Comparison of ENCODE assay signal across 9 cellular contexts in genomic region chr4:127732623-127733199, GRCh38. TPM values are rescaled to one million over a fixed set of nuclear protein-coding genes. Genes with fewer than 3 reads are reported as not detected.
DNase-seq lines count a peak whose midpoint lies in the region; ATAC-seq lines count a peak whose summit lies in the region.
"Had no signal": no experiment of that assay in that cellular context is flagged by ENCODE, and none has a peak within 500 bp of the region (broad histone marks: within the 10 kb centered on the region; RNA-seq: fewer than 3 reads in every experiment).

No MANE protein-coding gene starts in this region.

- ATAC-seq in GM19455 (IDR thresholded peaks at IDR 0.05; ENCODE audit: unreplicated experiment), result peak; percentile 80
- peak; percentile 55 for ATAC-seq in esophagus mucosa

- DNase-seq in DMS53 (lab: John Stamatoyannopoulos, UW), result peak; percentile 69
- peak; percentile 20 for DNase-seq in HS-27A (ENCODE audit: low read depth)
- DNase-seq in OCI-M2 (lab: John Stamatoyannopoulos, UW; ENCODE audit: unreplicated experiment), result peak; percentile 9
- peak; percentile 6 for DNase-seq in non-pigmented ciliary epithelial cell (ENCODE audit: low read depth)
- no peak for DNase-seq in stimulated activated CD4-positive, alpha-beta T cell treated with anti-CD3 and anti-CD28 coated beads, Interleukin-1b, Interleukin-23, amount 100 ng/mL, for 48 hours
- no peak for DNase-seq in activated gamma-delta T cell treated with Interleukin-2 at 50 U/mL for 16 hours

RNA-seq across cellular contexts. Expression of gene SLC25A31, which starts 2.5 kb away (rescaled TPM):
- not detected for total RNA-seq in esophagus mucosa
- total RNA-seq: activated CD8-positive, alpha-beta memory T cell treated with anti-CD3 and anti-CD28 coated beads for 36 hours had no signal

RNA-seq across cellular contexts. Expression of gene HSPA4L, which starts 49.4 kb away (rescaled TPM):
- total RNA-seq in esophagus mucosa, result 35.5 TPM

Comparison
In these comparisons a context has a peak if more than half of its experiments do, and no peak if none do; other contexts are left out.
1. DNase-seq: peak in DMS53 (single experiment), HS-27A (single experiment), OCI-M2 (single experiment) and non-pigmented ciliary epithelial cell (single experiment); none in stimulated activated CD4-positive, alpha-beta T cell treated with anti-CD3 and anti-CD28 coated beads, Interleukin-1b, Interleukin-23, amount 100 ng/mL, for 48 hours (single experiment) and activated gamma-delta T cell treated with Interleukin-2 at 50 U/mL for 16 hours (single experiment).